In the genomic region with DNA sequence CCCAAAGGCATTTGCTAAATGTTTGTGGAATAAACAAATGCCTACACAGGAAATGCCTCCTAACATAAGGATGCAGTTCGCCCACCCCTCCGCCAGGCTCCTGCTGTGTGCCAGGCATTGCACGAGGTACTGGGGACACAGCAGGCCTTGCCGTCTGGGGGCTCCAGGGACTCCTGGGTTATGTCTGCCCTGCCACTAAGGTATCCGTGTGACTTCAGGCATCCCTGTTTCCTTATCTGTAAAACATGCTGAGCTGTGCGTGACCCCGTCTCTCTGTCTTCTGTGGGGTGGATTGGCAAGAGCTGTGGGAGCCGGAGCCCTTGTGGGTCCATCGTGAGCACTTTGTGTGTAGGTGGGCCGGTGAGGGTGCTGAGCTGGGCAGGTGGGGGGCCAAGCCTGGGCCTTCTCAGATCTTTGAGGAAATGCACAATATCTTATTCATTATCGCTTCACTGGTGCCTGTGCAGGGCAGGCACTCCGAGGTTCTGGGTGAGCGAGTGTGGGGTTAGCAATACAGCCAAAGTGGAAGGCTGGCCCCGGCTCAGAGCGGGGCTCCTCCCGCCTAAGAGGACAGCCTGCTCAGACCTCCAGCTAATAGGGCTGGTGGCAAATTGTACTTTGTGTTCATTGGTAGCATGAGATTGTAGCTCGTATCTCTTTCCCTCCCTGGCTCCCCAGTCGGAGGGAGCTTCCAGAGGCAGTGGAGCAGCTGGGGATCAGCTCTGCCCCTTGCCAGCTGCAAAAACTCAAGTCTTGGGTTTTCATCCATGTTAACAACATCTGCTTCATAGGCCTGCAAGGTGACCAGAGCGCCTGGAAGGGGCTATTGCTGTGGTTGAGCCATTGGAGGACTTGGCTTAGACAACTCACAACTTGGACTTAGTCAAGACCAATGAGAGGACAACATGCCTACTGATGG, we compare ENCODE assay signal across 19 cellular contexts.
A peak's percentile ranks its signal among the peaks of the same experiment; 100 is the strongest.
DNase-seq lines count a peak whose midpoint lies in the region; ATAC-seq and TF ChIP-seq lines count a peak whose summit lies in the region.
"Had no signal": no experiment of that assay in that cellular context is flagged by ENCODE, and none has a peak within 500 bp of the region (broad histone marks: within the 10 kb centered on the region; RNA-seq: fewer than 3 reads in every experiment).

No MANE protein-coding gene starts in this region.

- TF ChIP-seq CTCF in GM23338 (conservative IDR thresholded peaks at IDR 0.05; ENCODE audit: low read depth in 2 of 2) (no peak), glutamatergic neuron (IDR thresholded peaks at IDR 0.05; ENCODE audit: partially characterized antibody, unreplicated experiment) (no peak), osteoblast (IDR thresholded peaks at IDR 0.05; ENCODE audit: extremely low read depth, low read depth, low read length) (no peak)

- H3K4me1 Mint-ChIP-seq in GM23338 (peaks cover 80% of the 10 kb centered on the region), glutamatergic neuron (ENCODE audit: low read depth, unreplicated experiment) (peaks cover 24% of the 10 kb centered on the region)

- H2AFZ ChIP-seq in GM23338 (no peak overlapping the region), osteoblast (ENCODE audit: low read length) (no peak overlapping the region)

- peaks cover 11% of the 10 kb centered on the region; the same call in 1 of the 2 replicates for H3F3A ChIP-seq in GM23338 (replicated peaks; ENCODE audit: low read depth)

- H3K4me3 ChIP-seq in GM23338 (no peak overlapping the region), SJSA1 (no peak overlapping the region), osteoblast (ENCODE audit: insufficient read depth, low read length) (no peak overlapping the region)
- H3K4me3 ChIP-seq: mucosa of descending colon, ovary had no signal

- H3K27ac ChIP-seq in GM23338 (ENCODE audit: low read depth) (0 out of 2 replicates have a peak overlapping the region, but pooled peaks have one; percentile 19), SJSA1 (peak overlapping the region; percentile 61; the same call in 1 of the 2 replicates), osteoblast (ENCODE audit: low read depth, low read length) (peak overlapping the region; percentile 63)
- H3K27ac ChIP-seq: ovary had no signal

- H3K4me2 ChIP-seq in GM23338 (0 out of 2 replicates have a peak overlapping the region, but pooled peaks have one; percentile 51), osteoblast (ENCODE audit: insufficient read depth, low read length) (peak overlapping the region; percentile 56)

- no peaks in the 10 kb centered on the region for H3K9me3 Mint-ChIP-seq in GM23338
- H3K9me3 Mint-ChIP-seq in glutamatergic neuron (ENCODE audit: unreplicated experiment): peaks cover 2% of the 10 kb centered on the region

- H4K20me1 ChIP-seq in GM23338 (replicated peaks; ENCODE audit: insufficient read depth) (peaks cover 35% of the 10 kb centered on the region), osteoblast (ENCODE audit: insufficient read depth, low read length) (peaks cover 12% of the 10 kb centered on the region)

- H3K79me2 ChIP-seq in GM23338 (replicated peaks; ENCODE audit: insufficient read depth) (peaks cover 49% of the 10 kb centered on the region), osteoblast (ENCODE audit: insufficient read depth, low read length) (peaks cover 46% of the 10 kb centered on the region)

- H3K27me3 ChIP-seq in GM23338 (ENCODE audit: insufficient read depth) (no peaks in the 10 kb centered on the region), SJSA1 (replicated peaks) (no peaks in the 10 kb centered on the region), osteoblast (ENCODE audit: insufficient read depth, low read length) (no peaks in the 10 kb centered on the region)
- H3K27me3 ChIP-seq: ovary had no signal

- H3K9me3 ChIP-seq in SJSA1 (replicated peaks) (no peaks in the 10 kb centered on the region), osteoblast (ENCODE audit: low read depth, low read length) (no peaks in the 10 kb centered on the region)
- H3K9me3 ChIP-seq: mucosa of descending colon, ovary had no signal

- H3K4me1 ChIP-seq in GM23338 (ENCODE audit: insufficient read depth) (peaks cover 53% of the 10 kb centered on the region), SJSA1 (replicated peaks) (peaks cover 73% of the 10 kb centered on the region), osteoblast (ENCODE audit: insufficient read depth, low read length) (peaks cover 53% of the 10 kb centered on the region)

- H3K36me3 ChIP-seq in GM23338 (ENCODE audit: insufficient read depth): no peaks in the 10 kb centered on the region
- 0 out of 2 replicates have a peak, but pooled peaks cover 4% of the 10 kb centered on the region for H3K36me3 ChIP-seq in SJSA1
- no peaks in the 10 kb centered on the region for H3K36me3 ChIP-seq in osteoblast (ENCODE audit: insufficient read depth, low read length)
- H3K36me3 ChIP-seq: ovary had no signal

- DNase-seq in GM23338 (ENCODE audit: low spot score) (no peak), SJSA1 (ENCODE audit: low read depth in 1 of 2, low spot score in 2 of 2) (peak; percentile 42 to 68), glutamatergic neuron (peak; percentile 8), osteoblast (ENCODE audit: insufficient read length, low spot score, missing footprints) (peak; percentile 73), NCI-H2029 (lab: John Stamatoyannopoulos, UW) (no peak), islet precursor cell (no peak), NCI-H1694 (lab: John Stamatoyannopoulos, UW) (no peak)
- DNase-seq: activated CD8-positive, alpha-beta memory T cell treated with anti-CD3 and anti-CD28 coated beads, Interleukin-2, amount 50 U/mL, for 4 hours; activated naive CD4-positive, alpha-beta T cell; anterior cingulate cortex; hippocampal formation; kidney; NCI-H1436 treated with DMSO at 0.1 percent for 48 hours; NCI-H82; PC-3; stimulated activated CD4-positive, alpha-beta T cell treated with anti-CD3 and anti-CD28 coated beads, Interleukin-2, amount 100 ng/mL, for 48 hours had no signal

- H3K27me3 Mint-ChIP-seq in GM23338 (ENCODE audit: insufficient read depth, low read depth, poor library complexity) (peaks cover 25% of the 10 kb centered on the region), glutamatergic neuron (ENCODE audit: unreplicated experiment) (peaks cover 2% of the 10 kb centered on the region)

- H3K4me3 Mint-ChIP-seq in GM23338 (no peak overlapping the region), glutamatergic neuron (ENCODE audit: unreplicated experiment) (no peak overlapping the region)

- no peak for ATAC-seq in GM23338
- no peak for ATAC-seq in GM19351 (IDR thresholded peaks at IDR 0.05; ENCODE audit: unreplicated experiment)
- ATAC-seq: mucosa of descending colon, PC-3 had no signal

- H3K36me3 Mint-ChIP-seq in GM23338 (ENCODE audit: low read depth) (peaks cover 5% of the 10 kb centered on the region; the same call in 2 of the 3 replicates), glutamatergic neuron (ENCODE audit: unreplicated experiment) (no peaks in the 10 kb centered on the region)

- no peaks in the 10 kb centered on the region for H3K9me2 ChIP-seq in GM23338 (ENCODE audit: insufficient read depth)

- H3K27ac Mint-ChIP-seq in GM23338 (no peak overlapping the region), glutamatergic neuron (ENCODE audit: unreplicated experiment) (peak overlapping the region; percentile 64)

TF ChIP-seq in GM23338, 12 proteins besides CTCF, POLR2A, EP300 and RAD21 (continues in another document):
- TF ChIP-seq CREB1 (CRISPR knock-in tag; IDR thresholded peaks at IDR 0.05; ENCODE audit: low read depth) (no peak), EZH2phosphoT487 (IDR thresholded peaks at IDR 0.05; ENCODE audit: unreplicated experiment) (no peak), STAT1 (IDR thresholded peaks at IDR 0.05; ENCODE audit: unreplicated experiment) (no peak)

Comparison
In these comparisons a context has a peak if more than half of its experiments do, and no peak if none do; other contexts are left out.
1. DNase-seq: peak in SJSA1 (2 of 2), glutamatergic neuron (single experiment) and osteoblast (single experiment); none in GM23338 (single experiment), NCI-H2029 (single experiment), islet precursor cell (single experiment) and NCI-H1694 (single experiment).
2. Peak in every context shown above with its lines, with median percentiles within 50 percentile points of each other: H3K27ac ChIP-seq.